Comparison of ENCODE assay signal across 8 cellular contexts in the genomic region with DNA sequence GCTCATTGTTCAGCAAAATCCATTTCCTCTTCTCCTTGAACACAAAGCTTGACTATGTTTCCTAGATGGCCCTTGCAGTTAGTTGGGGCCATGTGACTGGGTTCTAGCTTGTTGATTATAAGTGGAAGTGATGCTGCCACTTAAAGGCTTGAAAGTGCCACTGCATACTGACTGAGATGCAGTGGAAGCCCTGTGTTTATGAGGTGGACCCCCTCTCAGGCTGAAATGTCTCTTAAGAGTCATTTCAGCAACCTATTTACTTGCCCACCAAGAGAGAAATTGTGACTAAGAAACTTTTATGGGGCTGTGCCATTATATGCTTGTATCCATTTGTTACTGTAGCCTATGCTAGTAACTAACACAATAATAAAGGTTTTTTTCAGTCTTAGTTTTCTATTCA. TPM values are rescaled to one million over a fixed set of nuclear protein-coding genes. Genes with fewer than 3 reads are reported as not detected.
A peak's percentile ranks its signal among the peaks of the same experiment; 100 is the strongest.
DNase-seq lines count a peak whose midpoint lies in the region; ATAC-seq and TF ChIP-seq lines count a peak whose summit lies in the region.

No MANE protein-coding gene starts in this region.

- H3K27ac Mint-ChIP-seq in brain: no peak overlapping the region
- no peak overlapping the region for H3K27ac Mint-ChIP-seq in glutamatergic neuron (ENCODE audit: unreplicated experiment)

- H3K4me1 Mint-ChIP-seq in brain: peaks cover under 1% of the 10 kb centered on the region
- peaks cover 3% of the 10 kb centered on the region for H3K4me1 Mint-ChIP-seq in glutamatergic neuron (ENCODE audit: low read depth, unreplicated experiment)

- peak; percentile 28 to 32 for TF ChIP-seq CTCF in brain (conservative IDR thresholded peaks at IDR 0.05)
- TF ChIP-seq CTCF in liver (IDR thresholded peaks at IDR 0.05; ENCODE audit: low read depth, low read length, missing input control): peak; percentile 54
- no peak for TF ChIP-seq CTCF in glutamatergic neuron (IDR thresholded peaks at IDR 0.05; ENCODE audit: partially characterized antibody, unreplicated experiment)

- H3K36me3 Mint-ChIP-seq in brain (no peaks in the 10 kb centered on the region), glutamatergic neuron (ENCODE audit: unreplicated experiment) (no peaks in the 10 kb centered on the region)

- no peaks in the 10 kb centered on the region for H3K27me3 ChIP-seq in liver (ENCODE audit: control insufficient read depth in 4 of 4, insufficient read depth in 4 of 4, low read length in 3 of 4)

- no peaks in the 10 kb centered on the region for H3K36me3 ChIP-seq in liver (ENCODE audit: control insufficient read depth in 4 of 4, insufficient read depth in 3 of 4, low read depth in 1 of 4, low read length in 3 of 4)

- H3K9me3 Mint-ChIP-seq in brain (peaks cover 0 to 3% (median under 1%) of the 10 kb centered on the region in 5 experiments), glutamatergic neuron (ENCODE audit: unreplicated experiment) (no peaks in the 10 kb centered on the region)

- no peaks in the 10 kb centered on the region for H3K9me3 ChIP-seq in liver (ENCODE audit: control insufficient read depth in 4 of 4, low read length in 3 of 4)

- peak overlapping the region in 1 of 5 experiments; percentile 28 for H3K4me3 Mint-ChIP-seq in brain
- H3K4me3 Mint-ChIP-seq in glutamatergic neuron (ENCODE audit: unreplicated experiment): no peak overlapping the region

- H3K4me1 ChIP-seq in liver (ENCODE audit: control insufficient read depth in 4 of 4, insufficient read depth in 4 of 4, low read length in 3 of 4): no peaks in the 10 kb centered on the region

- TF ChIP-seq RAD21 in liver (IDR thresholded peaks at IDR 0.05): peak; percentile 79 to 84

- H3K9ac ChIP-seq in liver (ENCODE audit: low read depth in 1 of 2, low read length in 2 of 2): no peak overlapping the region

- DNase-seq in NCI-H2227 (lab: John Stamatoyannopoulos, UW; ENCODE audit: unreplicated experiment): peak; percentile 6
- DNase-seq in NCI-H2227 treated with DMSO at 0.1 percent for 48 hours (lab: John Stamatoyannopoulos, UW): no peak
- DNase-seq in Jurkat, Clone E6-1 (ENCODE audit: low read depth, low spot score): peak; percentile 65
- no peak for DNase-seq in glutamatergic neuron
- no peak for DNase-seq in posterior vena cava (ENCODE audit: low spot score)

- ATAC-seq in HG02678 (IDR thresholded peaks at IDR 0.05; ENCODE audit: unreplicated experiment): no peak

- no peak overlapping the region for H3K27ac ChIP-seq in liver (ENCODE audit: low read depth in 1 of 2, low read length in 2 of 2)

- intact Hi-C loops in posterior vena cava (cut with DNase I): no loop called here

- no peak overlapping the region for H3K4me3 ChIP-seq in Jurkat, Clone E6-1 (ENCODE audit: low read length)
- no peak overlapping the region for H3K4me3 ChIP-seq in liver (ENCODE audit: low read depth in 1 of 3, low read length in 3 of 3)

- H3K27me3 Mint-ChIP-seq in brain: no peaks in the 10 kb centered on the region
- H3K27me3 Mint-ChIP-seq in glutamatergic neuron (ENCODE audit: unreplicated experiment): no peaks in the 10 kb centered on the region

TF ChIP-seq in liver, 16 proteins besides CTCF, POLR2A, EP300 and RAD21:
- TF ChIP-seq SP1 (IDR thresholded peaks at IDR 0.05) (no peak), GABPA (IDR thresholded peaks at IDR 0.05 in 1 of 2, conservative IDR thresholded peaks at IDR 0.05 in 1 of 2) (no peak), EGR1 (IDR thresholded peaks at IDR 0.05; ENCODE audit: low read depth in 2 of 2) (no peak), YY1 (IDR thresholded peaks at IDR 0.05) (no peak), HNF4G (IDR thresholded peaks at IDR 0.05) (no peak), JUND (IDR thresholded peaks at IDR 0.05) (no peak)
- TF ChIP-seq, protein P1, sequence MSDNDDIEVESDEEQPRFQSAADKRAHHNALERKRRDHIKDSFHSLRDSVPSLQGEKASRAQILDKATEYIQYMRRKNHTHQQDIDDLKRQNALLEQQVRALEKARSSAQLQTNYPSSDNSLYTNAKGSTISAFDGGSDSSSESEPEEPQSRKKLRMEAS (IDR thresholded peaks at IDR 0.05): no peak
TF ChIP-seq in liver: peak in this region for 0.

RNA-seq across cellular contexts. Expression of gene ANP32A, which starts 8.4 kb away (rescaled TPM):
- polyA plus RNA-seq in Jurkat, Clone E6-1 (2012; ENCODE audit: insufficient read depth, insufficient read length): 632 TPM
- polyA plus RNA-seq in brain (ENCODE audit: insufficient read depth, low read depth, low replicate concordance) (214 TPM), liver (10 to 100 TPM; 33.0 to 60.4 TPM)
- total RNA-seq in liver (10 to 100 TPM; 30.5 to 45.8 TPM), glutamatergic neuron (ENCODE audit: unreplicated experiment) (134 TPM), posterior vena cava (10 to 100 TPM; 82.4 to 94.8 TPM)

Comparison
In these comparisons a context has a peak if more than half of its experiments do, and no peak if none do; other contexts are left out.
1. DNase-seq: peak in NCI-H2227 (single experiment) and Jurkat, Clone E6-1 (single experiment); none in NCI-H2227 treated with DMSO at 0.1 percent for 48 hours (single experiment), glutamatergic neuron (single experiment) and posterior vena cava (single experiment).